ENCODE assay signal across 1 cellular context in the genomic region with DNA sequence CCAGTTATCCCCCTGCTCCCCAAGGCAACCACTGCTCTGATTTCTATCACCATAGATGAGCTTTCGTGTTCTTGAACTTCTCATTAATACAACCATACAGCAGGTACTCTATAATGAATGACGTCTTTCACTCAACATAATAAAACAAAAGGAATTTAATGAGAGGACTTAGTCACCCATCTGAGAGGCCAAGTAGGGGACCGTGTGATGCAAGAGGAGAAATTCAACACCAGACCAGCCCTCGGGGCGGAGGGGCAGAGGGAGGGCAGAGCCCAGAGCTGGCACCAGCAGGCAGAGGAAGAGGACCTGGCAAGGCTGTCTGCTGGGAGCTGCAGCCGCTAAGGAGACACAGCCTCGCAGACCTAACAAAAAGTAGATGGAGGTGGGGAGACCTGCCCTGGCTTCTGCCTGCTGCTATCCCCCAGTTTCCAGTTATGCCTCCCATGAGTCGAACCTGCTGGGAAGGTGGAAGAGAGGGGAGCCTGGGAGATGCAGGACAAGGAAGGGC.
TF ChIP-seq lines count a peak whose summit lies in the region.

No MANE protein-coding gene starts in this region.

TF ChIP-seq in SK-N-SH treated with all-trans-retinoic acid at 6 μM for 48 hours, 23 proteins besides CTCF, POLR2A, EP300 and RAD21 (continued from another document):
- TF ChIP-seq ZNF565 (CRISPR knock-in tag; conservative IDR thresholded peaks at IDR 0.05; ENCODE audit: low read depth) (no peak), OSR1 (CRISPR knock-in tag; IDR thresholded peaks at IDR 0.05) (no peak), ZNF70 (CRISPR knock-in tag; IDR thresholded peaks at IDR 0.05) (no peak)
- TF ChIP-seq, protein P1, sequence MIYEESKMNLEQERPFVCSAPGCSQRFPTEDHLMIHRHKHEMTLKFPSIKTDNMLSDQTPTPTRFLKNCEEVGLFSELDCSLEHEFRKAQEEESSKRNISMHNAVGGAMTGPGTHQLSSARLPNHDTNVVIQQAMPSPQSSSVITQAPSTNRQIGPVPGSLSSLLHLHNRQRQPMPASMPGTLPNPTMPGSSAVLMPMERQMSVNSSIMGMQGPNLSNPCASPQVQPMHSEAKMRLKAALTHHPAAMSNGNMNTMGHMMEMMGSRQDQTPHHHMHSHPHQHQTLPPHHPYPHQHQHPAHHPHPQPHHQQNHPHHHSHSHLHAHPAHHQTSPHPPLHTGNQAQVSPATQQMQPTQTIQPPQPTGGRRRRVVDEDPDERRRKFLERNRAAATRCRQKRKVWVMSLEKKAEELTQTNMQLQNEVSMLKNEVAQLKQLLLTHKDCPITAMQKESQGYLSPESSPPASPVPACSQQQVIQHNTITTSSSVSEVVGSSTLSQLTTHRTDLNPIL (CRISPR knock-in tag; IDR thresholded peaks at IDR 0.05; ENCODE audit: low read depth): 0 out of 2 replicates have a peak, but pooled peaks have one; percentile 52
